In genomic region chr15:85748729-85749128, GRCh38 we compare ENCODE assay signal across 1 cellular context.
TF ChIP-seq lines count a peak whose summit lies in the region.

No MANE protein-coding gene starts in this region.

TF ChIP-seq in SK-N-SH, 30 proteins besides CTCF, POLR2A, EP300 and RAD21 (continued from another document):
- TF ChIP-seq USF1 (IDR thresholded peaks at IDR 0.05; ENCODE audit: borderline replicate concordance, low read depth) (no peak), FOSL2 (IDR thresholded peaks at IDR 0.05; ENCODE audit: borderline replicate concordance, low read depth) (no peak), TEAD4 (IDR thresholded peaks at IDR 0.05; ENCODE audit: borderline replicate concordance, insufficient read depth) (no peak), ZBTB33 (IDR thresholded peaks at IDR 0.05; ENCODE audit: borderline replicate concordance, low read depth) (no peak), PBX3 (IDR thresholded peaks at IDR 0.05) (no peak), FOXJ3 (CRISPR knock-in tag; IDR thresholded peaks at IDR 0.05) (no peak), SMC3 (IDR thresholded peaks at IDR 0.05; ENCODE audit: low read depth, low read length) (no peak), CHD2 (IDR thresholded peaks at IDR 0.05; ENCODE audit: low read length, partially characterized antibody) (no peak)
